ENCODE assay signal across 26 cellular contexts in genomic region chr19:5989388-5990074, GRCh38. TPM values are rescaled to one million over a fixed set of nuclear protein-coding genes. Genes with fewer than 3 reads are reported as not detected.
A peak's percentile ranks its signal among the peaks of the same experiment; 100 is the strongest.
DNase-seq lines count a peak whose midpoint lies in the region; ATAC-seq, FAIRE-seq and TF ChIP-seq lines count a peak whose summit lies in the region.
"Had no signal": no experiment of that assay in that cellular context is flagged by ENCODE, and none has a peak within 500 bp of the region (broad histone marks: within the 10 kb centered on the region; RNA-seq: fewer than 3 reads in every experiment).

No MANE protein-coding gene starts in this region.

- H2BK12ac ChIP-seq in H9 (ENCODE audit: insufficient read length, low read depth, low read length): no peak overlapping the region
- peak overlapping the region; percentile 44; the same call in 1 of the 2 replicates for H2BK12ac ChIP-seq in H1 (ENCODE audit: low read depth, low read length)

- H3K4me3 ChIP-seq in PC-3 (ENCODE audit: low read length) (peak overlapping the region; percentile 51; the same call in 1 of the 2 replicates), H1 (ENCODE audit: extremely low read depth in 1 of 4, insufficient read depth in 2 of 4, low read depth in 3 of 4, low read length in 4 of 4) (no peak overlapping the region), lower leg skin (ENCODE audit: low read depth, poor library complexity, severe bottlenecking) (no peak overlapping the region)
- H3K4me3 ChIP-seq: left lung, psoas muscle, SJSA1, transverse colon had no signal

- TF ChIP-seq RAD21 in H1 (IDR thresholded peaks at IDR 0.05 in 1 of 2, conservative IDR thresholded peaks at IDR 0.05 in 1 of 2; ENCODE audit: low read depth in 2 of 2, low read length in 2 of 2): no peak

- no peaks in the 10 kb centered on the region for H3K9me2 ChIP-seq in PC-3 (replicated peaks; ENCODE audit: low read length)

- H3K4me3 Mint-ChIP-seq in H9: peak overlapping the region in 1 of 2 experiments; percentile 45; a peak in 1 of 5 replicates
- no peak overlapping the region for H3K4me3 Mint-ChIP-seq in activated CD8-positive, alpha-beta memory T cell treated with anti-CD3 and anti-CD28 coated beads, Interleukin-2, amount 10 ng/mL, durations not matched to agents 7 days and 5 days

- H3K9me3 ChIP-seq in H9 (ENCODE audit: control insufficient read depth, low read depth, low read length) (no peaks in the 10 kb centered on the region), PC-3 (ENCODE audit: low read length) (no peaks in the 10 kb centered on the region), H1 (ENCODE audit: insufficient read depth in 2 of 2, low read depth in 1 of 2, low read length in 1 of 2) (0 out of 4 replicates have a peak, but pooled peaks cover 0 to 2% of the 10 kb centered on the region in 2 experiments)
- H3K9me3 ChIP-seq: left lung, psoas muscle, SJSA1, transverse colon had no signal

- H3K4me2 ChIP-seq in H9 (ENCODE audit: insufficient read depth, insufficient read length, low read length) (no peak overlapping the region), PC-3 (ENCODE audit: low read length) (peak overlapping the region; percentile 67), H1 (ENCODE audit: insufficient read depth in 1 of 2, low read depth in 2 of 2, low read length in 2 of 2) (0 out of 4 replicates have a peak overlapping the region, but pooled peaks of 1 of the 2 experiments have one; percentile 59)

- ATAC-seq in PC-3: no peak
- no peak for ATAC-seq in activated CD8-positive, alpha-beta memory T cell treated with anti-CD3 and anti-CD28 coated beads, Interleukin-2, amount 10 ng/mL, durations not matched to agents 7 days and 5 days
- ATAC-seq: activated CD4-positive, CD25-positive, alpha-beta regulatory T cell treated with anti-CD3 and anti-CD28 coated beads, Interleukin-2, amount 50 U/mL, for 24 hours; left lung; psoas muscle; sciatic nerve had no signal

- H2BK5ac ChIP-seq in H9 (ENCODE audit: insufficient read length, low read length): no peak overlapping the region
- H2BK5ac ChIP-seq in H1 (ENCODE audit: low read depth, low read length): no peak overlapping the region

- CTCF ChIA-PET in PC-3 (lab: Charles Lee): interaction anchor here (3.0 kb wide), 1 partner anchor 33 kb away, joined by 23 read pairs; no protein-coding TSS in a partner anchor
- CTCF ChIA-PET in H1 (lab: Charles Lee; ENCODE audit: partially characterized antibody): interaction anchor here (0.7 to 13.2 kb wide), 10 partner anchors 9 to 545 kb away, joined by 3 to 306 read pairs (median 12); partner anchors contain the start of gene RANBP3
- CTCF ChIA-PET in activated CD8-positive, alpha-beta memory T cell treated with anti-CD3 and anti-CD28 coated beads, Interleukin-2, amount 10 ng/mL, durations not matched to agents 7 days and 5 days (lab: Charles Lee): interaction anchor here (1.0 to 8.1 kb wide), 7 partner anchors 7 to 136 kb away, joined by 3 to 82 read pairs (median 22); partner anchors contain the start of gene RANBP3

- H3K36me3 ChIP-seq in PC-3 (ENCODE audit: low read depth, low read length) (no peaks in the 10 kb centered on the region), H1 (ENCODE audit: control insufficient read depth in 2 of 4, insufficient read depth in 4 of 4, low read length in 3 of 4) (no peaks in the 10 kb centered on the region)
- H3K36me3 ChIP-seq: brain microvascular endothelial cell, SJSA1, transverse colon had no signal

- H3K14ac ChIP-seq in H9 (ENCODE audit: insufficient read depth, low read length) (no peak overlapping the region), H1 (ENCODE audit: insufficient read length) (no peak overlapping the region)

- no CpG with 5 or more reads among the region's 8 CpGs for WGBS in H9 (ENCODE audit: extremely low coverage, insufficient read length, low lambda C conversion rate)
- WGBS in H1 (ENCODE audit: extremely low coverage in 1 of 2, insufficient coverage in 1 of 2, insufficient read length in 1 of 2, insufficient replicate concordance in 2 of 2, low coverage in 1 of 2, low lambda C conversion rate in 2 of 2, missing lambda C conversion rate in 1 of 2), 2 experiments: 89% methylated on average over 8 of the region's 8 CpGs; no CpG with 5 or more reads in 1 of the 2 experiments
- WGBS in lower leg skin, 2 donors: 75 to 76% methylated on average over 8 of the region's 8 CpGs

- H3K27ac ChIP-seq in H9 (ENCODE audit: insufficient read length, low read depth, low read length) (no peak overlapping the region), PC-3 (ENCODE audit: low read length) (no peak overlapping the region), H1 (ENCODE audit: low read depth, low read length) (0 out of 2 replicates have a peak overlapping the region, but pooled peaks have one; percentile 40)
- H3K27ac ChIP-seq: brain microvascular endothelial cell, left lung, psoas muscle, SJSA1, transverse colon had no signal

- H4K8ac ChIP-seq in H9 (replicated peaks; ENCODE audit: insufficient read length, low read depth, low read length) (no peak overlapping the region), H1 (ENCODE audit: extremely low read depth, insufficient read depth, low read length) (no peak overlapping the region)

- H3K4ac ChIP-seq in H9 (ENCODE audit: low read depth, low read length) (no peak overlapping the region), H1 (replicated peaks; ENCODE audit: insufficient read length, low read depth, low read length) (no peak overlapping the region)

- H2BK20ac ChIP-seq in H9 (ENCODE audit: low read depth, low read length, poor library complexity, severe bottlenecking) (no peak overlapping the region), H1 (ENCODE audit: low read length) (no peak overlapping the region)

- H3K18ac ChIP-seq in H9 (ENCODE audit: insufficient read length, low read depth, low read length) (peak overlapping the region; percentile 95), H1 (ENCODE audit: extremely low read depth, low read length) (0 out of 2 replicates have a peak overlapping the region, but pooled peaks have one; percentile 36)

- H3K27me3 ChIP-seq in H9 (ENCODE audit: insufficient read depth, low read length): no peaks in the 10 kb centered on the region
- H3K27me3 ChIP-seq in PC-3 (ENCODE audit: low read length): no peaks in the 10 kb centered on the region
- H3K27me3 ChIP-seq in H1 (replicated peaks in 1 of 4; ENCODE audit: control insufficient read depth in 3 of 4, extremely low read depth in 1 of 4, insufficient read depth in 3 of 4, low read length in 3 of 4): peaks cover 0 to 3% (median 0%) of the 10 kb centered on the region in 4 experiments; a peak in 3 of 7 replicates
- H3K27me3 ChIP-seq: brain microvascular endothelial cell, left lung, SJSA1, transverse colon had no signal

- H4K20me1 ChIP-seq in H9 (ENCODE audit: control insufficient read depth, insufficient read depth, insufficient read length) (no peaks in the 10 kb centered on the region), PC-3 (ENCODE audit: low read length) (no peaks in the 10 kb centered on the region), H1 (replicated peaks in 1 of 2; ENCODE audit: control insufficient read depth in 1 of 2, insufficient read depth in 2 of 2, low read length in 2 of 2) (no peaks in the 10 kb centered on the region)

- peaks cover 0 to 2% of the 10 kb centered on the region in 2 experiments; a peak in 2 of 5 replicates for H3K9me3 Mint-ChIP-seq in H9
- H3K9me3 Mint-ChIP-seq in activated CD8-positive, alpha-beta memory T cell treated with anti-CD3 and anti-CD28 coated beads, Interleukin-2, amount 10 ng/mL, durations not matched to agents 7 days and 5 days (ENCODE audit: low read depth): no peaks in the 10 kb centered on the region
- H3K9me3 Mint-ChIP-seq: activated T-cell treated with anti-CD3 and anti-CD28 coated beads, Interleukin-2, amount 50 U/mL, for 72 hours; T-cell had no signal

- peaks cover 13 to 23% of the 10 kb centered on the region in 2 experiments for H3K4me1 Mint-ChIP-seq in H9
- peaks cover 26% of the 10 kb centered on the region for H3K4me1 Mint-ChIP-seq in activated CD8-positive, alpha-beta memory T cell treated with anti-CD3 and anti-CD28 coated beads, Interleukin-2, amount 10 ng/mL, durations not matched to agents 7 days and 5 days

- H3K79me2 ChIP-seq in H9 (ENCODE audit: insufficient read depth, low read length): no peaks in the 10 kb centered on the region
- no peaks in the 10 kb centered on the region for H3K79me2 ChIP-seq in PC-3 (ENCODE audit: low read length)
- H3K79me2 ChIP-seq in H1 (ENCODE audit: control insufficient read depth in 1 of 2, insufficient read depth in 2 of 2, low read length in 2 of 2): no peaks in the 10 kb centered on the region

- DNase-seq in H9 (no peak), PC-3 (no peak), H1 (ENCODE audit: low read depth in 1 of 2, low spot score in 2 of 2) (no peak), SW 1271 (lab: John Stamatoyannopoulos, UW) (no peak), lower leg skin (ENCODE audit: low spot score in 2 of 2) (no peak), COLO668 (lab: John Stamatoyannopoulos, UW; ENCODE audit: unreplicated experiment) (no peak)
- no peak for DNase-seq in activated CD8-positive, alpha-beta memory T cell treated with anti-CD3 and anti-CD28 coated beads, Interleukin-2, amount 10 ng/mL, durations not matched to agents 7 days and 5 days
- DNase-seq: activated CD4-positive, alpha-beta T cell treated with anti-CD3 and anti-CD28 coated beads, Interleukin-2, amount 50 U/mL, for 4 hours; activated naive CD4-positive, alpha-beta T cell treated with Interleukin-2 at 50 U/mL for 16 hours; brain microvascular endothelial cell; cerebellar nuclear complex; dermis blood vessel endothelial cell; foreskin fibroblast; left lung; NCI-H1417 treated with DMSO at 0.1 percent for 48 hours; nucleus accumbens; psoas muscle; stimulated activated CD4-positive, alpha-beta T cell treated with anti-CD3 and anti-CD28 coated beads, Interleukin-4, amount 100 ng/mL, for 24 hours; T-cell; transverse colon had no signal

- H3K27ac Mint-ChIP-seq in H9: peak overlapping the region in 2 of 3 experiments; percentile 14 to 41; a peak in 4 of 7 replicates
- H3K27ac Mint-ChIP-seq in activated CD8-positive, alpha-beta memory T cell treated with anti-CD3 and anti-CD28 coated beads, Interleukin-2, amount 10 ng/mL, durations not matched to agents 7 days and 5 days: no peak overlapping the region
- H3K27ac Mint-ChIP-seq: activated T-cell treated with anti-CD3 and anti-CD28 coated beads, Interleukin-2, amount 50 U/mL, for 72 hours; endodermal cell; T-cell had no signal

- H2AK5ac ChIP-seq in H9 (ENCODE audit: insufficient read length, low read length) (no peak overlapping the region), H1 (ENCODE audit: low read depth, low read length) (no peak overlapping the region)

- TF ChIP-seq POLR2A in H1 (IDR thresholded peaks at IDR 0.05; ENCODE audit: control extremely low read depth in 1 of 2, low read depth in 2 of 2, low read length in 2 of 2) (no peak), lower leg skin (IDR thresholded peaks at IDR 0.05) (no peak)

- H2BK15ac ChIP-seq in H9 (ENCODE audit: low read depth, low read length) (no peak overlapping the region; the same call in 1 of the 2 replicates), H1 (ENCODE audit: low read length) (no peak overlapping the region)

- H3K4me1 ChIP-seq in H9 (ENCODE audit: insufficient read depth, low read length) (no peaks in the 10 kb centered on the region; the same call in 1 of the 2 replicates), PC-3 (ENCODE audit: insufficient read depth, low read length) (peaks cover 21% of the 10 kb centered on the region), H1 (replicated peaks in 1 of 4; ENCODE audit: control insufficient read depth in 3 of 4, insufficient read depth in 4 of 4, low read length in 3 of 4) (peaks cover 0 to 5% (median 0%) of the 10 kb centered on the region in 4 experiments; a peak in 4 of 7 replicates)

- peaks cover 0 to 2% (median 0%) of the 10 kb centered on the region in 3 experiments; a peak in 2 of 7 replicates for H3K36me3 Mint-ChIP-seq in H9 (ENCODE audit: insufficient read depth in 1 of 3, low read depth in 3 of 3)
- no peaks in the 10 kb centered on the region for H3K36me3 Mint-ChIP-seq in activated CD8-positive, alpha-beta memory T cell treated with anti-CD3 and anti-CD28 coated beads, Interleukin-2, amount 10 ng/mL, durations not matched to agents 7 days and 5 days
- H3K36me3 Mint-ChIP-seq: T-cell had no signal

- H4K5ac ChIP-seq in H9 (ENCODE audit: insufficient read length, low read depth, low read length) (peak overlapping the region; percentile 57), H1 (ENCODE audit: insufficient read length, low read depth, low read length) (peak overlapping the region; percentile 10)

- no peak overlapping the region for H3K23ac ChIP-seq in H9 (ENCODE audit: insufficient read length, low read depth, low read length)
- H3K23ac ChIP-seq in H1 (ENCODE audit: insufficient read length): no peak overlapping the region

- no peak overlapping the region for H3K9ac ChIP-seq in H9 (ENCODE audit: extremely low read depth, insufficient read length, low read length)
- H3K9ac ChIP-seq in PC-3 (ENCODE audit: low read length): peak overlapping the region; percentile 31; the same call in 1 of the 2 replicates
- no peak overlapping the region for H3K9ac ChIP-seq in H1 (replicated peaks in 1 of 4; ENCODE audit: extremely low read depth in 1 of 4, low read depth in 3 of 4, low read length in 3 of 4)

- H3K23me2 ChIP-seq in H9 (ENCODE audit: insufficient read length, low read depth, low read length, poor library complexity, severe bottlenecking): no peaks in the 10 kb centered on the region
- no peaks in the 10 kb centered on the region; the same call in 1 of the 2 replicates for H3K23me2 ChIP-seq in H1 (ENCODE audit: low read depth, low read length)

- peaks cover 16% of the 10 kb centered on the region for H3K27me3 Mint-ChIP-seq in H9 (ENCODE audit: low read depth)
- H3K27me3 Mint-ChIP-seq in activated CD8-positive, alpha-beta memory T cell treated with anti-CD3 and anti-CD28 coated beads, Interleukin-2, amount 10 ng/mL, durations not matched to agents 7 days and 5 days: no peaks in the 10 kb centered on the region
- H3K27me3 Mint-ChIP-seq: T-cell had no signal

- H3K56ac ChIP-seq in H9 (ENCODE audit: insufficient read length, low read depth, low read length): no peak overlapping the region
- H3K56ac ChIP-seq in H1 (replicated peaks; ENCODE audit: insufficient read length, low read depth, low read length): no peak overlapping the region

- no peak overlapping the region for H3T11ph ChIP-seq in H9 (ENCODE audit: low read length)

- FAIRE-seq in H1 (lab: Jason Lieb, UNC): no peak
- FAIRE-seq: D721Med had no signal

- H4K91ac ChIP-seq in H9 (ENCODE audit: insufficient read length, low read depth, low read length): no peak overlapping the region
- H4K91ac ChIP-seq in H1 (replicated peaks; ENCODE audit: insufficient read length, low read length): peak overlapping the region; percentile 22

- H2BK120ac ChIP-seq in H9 (ENCODE audit: low read depth, low read length, poor library complexity, severe bottlenecking) (no peak overlapping the region), H1 (replicated peaks; ENCODE audit: low read depth, low read length) (no peak overlapping the region)

- intact Hi-C loops in PC-3 (cut with micrococcal nuclease): no loop called here
- intact Hi-C loops in lower leg skin (cut with DNase I; ENCODE audit: low total_unique reads): no loop called here

- H3K79me1 ChIP-seq in H9 (ENCODE audit: insufficient read depth, low read depth, low read length, poor library complexity, severe bottlenecking) (no peaks in the 10 kb centered on the region), H1 (ENCODE audit: low read depth, low read length) (no peaks in the 10 kb centered on the region)

- H2AFZ ChIP-seq in H9 (ENCODE audit: low read length): peak overlapping the region; percentile 65
- peak overlapping the region; percentile 92 for H2AFZ ChIP-seq in PC-3 (ENCODE audit: low read length)
- H2AFZ ChIP-seq in H1 (ENCODE audit: low read length): peak overlapping the region; percentile 92; the same call in 1 of the 2 replicates

- POLR2A ChIA-PET in PC-3 (lab: Charles Lee; ENCODE audit: unreplicated experiment): interaction anchor here (0.6 kb wide), 2 partner anchors 15 to 528 kb away, joined by 7 to 9 read pairs; no protein-coding TSS in a partner anchor
- POLR2A ChIA-PET in H1 (lab: Charles Lee; ENCODE audit: partially characterized antibody): interaction anchor here (0.9 to 2.8 kb wide), 6 partner anchors 10 to 161 kb away, joined by 3 to 16 read pairs (median 4); partner anchors contain the start of gene RANBP3

- no peak for TF ChIP-seq EP300 in H1 (IDR thresholded peaks at IDR 0.05; ENCODE audit: borderline replicate concordance in 1 of 2, low read depth in 2 of 2, low read length in 2 of 2)

- no peak for TF ChIP-seq CTCF in H9 (conservative IDR thresholded peaks at IDR 0.05)
- no peak for TF ChIP-seq CTCF in PC-3 (conservative IDR thresholded peaks at IDR 0.05; ENCODE audit: low read depth, low read length)
- no peak for TF ChIP-seq CTCF in H1 (IDR thresholded peaks at IDR 0.05; ENCODE audit: control extremely low read depth in 1 of 3, insufficient read depth in 1 of 3, low read depth in 1 of 3, low read length in 3 of 3)
- no peak for TF ChIP-seq CTCF in lower leg skin (IDR thresholded peaks at IDR 0.05)

- no peaks in the 10 kb centered on the region for H3F3A ChIP-seq in PC-3 (ENCODE audit: low read length, unreplicated experiment)

- BruUV-seq in PC-3 (replicated peaks; lab: Mats Ljungman, UMichigan): no TSS peak

RNA-seq across cellular contexts. Expression of gene RANBP3, which starts 11.6 kb away (rescaled TPM):
- total RNA-seq in H9 (2021): 86.5 and 89.9 TPM in 2 replicates
- total RNA-seq in PC-3 (2014; rRNA removed): 114 and 153 TPM in 2 replicates
- total RNA-seq in H1 (2021; fragmentation: NEBNext Ultra II Directional; extraction: Animal tissue kit (Norgen Biotek cat#: 25700)): 87.0 and 95.4 TPM in 2 replicates
- 122 and 159 TPM in 2 replicates for polyA plus RNA-seq in H1 (2011; rRNA removed)
- 120 TPM for polyA plus RNA-seq in H1 (2011; cell fraction: cytosol; rRNA removed)
- 149 TPM for polyA plus RNA-seq in H1 (2011; cell fraction: nucleus; rRNA removed)
- polyA plus RNA-seq in H1 (2012, experiment 1 of 2): 62.4 to 96.0 TPM (median 89.7 TPM) in 4 replicates
- polyA plus RNA-seq in H1 (2012, experiment 2 of 2): 57.9 TPM
- polyA plus RNA-seq in H1 (2013, experiment 1 of 2): 102 TPM
- polyA plus RNA-seq in H1 (2013, experiment 2 of 2): 98.7 TPM
- 52.2 and 53.3 TPM in 2 replicates for polyA minus RNA-seq in H1 (2011; rRNA and poly(A)+ RNA removed)
- polyA minus RNA-seq in H1 (2011; cell fraction: cytosol; rRNA and poly(A)+ RNA removed): 65.6 TPM
- polyA minus RNA-seq in H1 (2011; cell fraction: nucleus; rRNA and poly(A)+ RNA removed): 34.1 TPM
- 100 to 1,000 TPM in 1 of 2 experiments, 10 to 100 TPM in 1; 97.8 to 108 TPM for total RNA-seq in activated CD8-positive, alpha-beta memory T cell treated with anti-CD3 and anti-CD28 coated beads, Interleukin-2, amount 10 ng/mL, durations not matched to agents 7 days and 5 days
- total RNA-seq in lower leg skin: 100 to 1,000 TPM in 1 of 4 donors, 10 to 100 TPM in 3; 57.2 to 116 (median 72.0) TPM
